Comparison of ENCODE assay signal across 24 cellular contexts in genomic region chr9:73981405-73981804, GRCh38.
"Had no signal": no experiment of that assay in that cellular context is flagged by ENCODE, and none has a peak within 500 bp of the region (broad histone marks: within the 10 kb centered on the region; RNA-seq: fewer than 3 reads in every experiment).

No MANE protein-coding gene starts in this region.

- H3K4me3 ChIP-seq: left lung, lower lobe of right lung, ovary, right atrium auricular region, right lobe of liver, smooth muscle cell, tibial nerve, uterus had no signal

- DNase-seq: immature natural killer cell; kidney; left colon; left lung; lower lobe of right lung; mammary epithelial cell; mesenchymal stem cell; naive B cell; natural killer cell; nephron progenitor cell; ovary; right lobe of liver; stimulated activated CD4-positive, alpha-beta T cell treated with anti-CD3 and anti-CD28 coated beads, Interleukin-1b, Interleukin-23, amount 100 ng/mL, for 48 hours; stimulated activated CD4-positive, alpha-beta T cell treated with anti-CD3 and anti-CD28 coated beads, Interleukin-2, amount 100 ng/mL, for 48 hours; stimulated activated CD4-positive, alpha-beta T cell treated with anti-CD3 and anti-CD28 coated beads, Interleukin-4, amount 100 ng/mL, for 4 hours; stimulated activated CD8-positive, alpha-beta memory T cell treated with anti-CD3 and anti-CD28 coated beads, Interleukin-4, amount 100 ng/mL, for 48 hours; stimulated activated naive CD4-positive, alpha-beta T cell treated with Interleukin-2 at 50 U/mL for 16 hours; stimulated activated naive CD8-positive, alpha-beta T cell treated with anti-CD3 and anti-CD28 coated beads, Interleukin-15, amount 100 ng/mL, for 72 hours; substantia nigra; uterus had no signal

- ATAC-seq: left colon; left lung; lower lobe of right lung; natural killer cell; right lobe of liver; stimulated activated memory B cell treated with anti-CD40 and anti-IgM and Interleukin-4, amounts not matched to agents 10 μg/mL and 1 μg/mL and 100 μg/mL, for 72 hours; stimulated activated naive CD8-positive, alpha-beta T cell treated with anti-CD3 and anti-CD28 coated beads, Interleukin-15, amount 100 ng/mL, for 72 hours had no signal
